8 cellular contexts compared by ENCODE assay signal in the genomic region with DNA sequence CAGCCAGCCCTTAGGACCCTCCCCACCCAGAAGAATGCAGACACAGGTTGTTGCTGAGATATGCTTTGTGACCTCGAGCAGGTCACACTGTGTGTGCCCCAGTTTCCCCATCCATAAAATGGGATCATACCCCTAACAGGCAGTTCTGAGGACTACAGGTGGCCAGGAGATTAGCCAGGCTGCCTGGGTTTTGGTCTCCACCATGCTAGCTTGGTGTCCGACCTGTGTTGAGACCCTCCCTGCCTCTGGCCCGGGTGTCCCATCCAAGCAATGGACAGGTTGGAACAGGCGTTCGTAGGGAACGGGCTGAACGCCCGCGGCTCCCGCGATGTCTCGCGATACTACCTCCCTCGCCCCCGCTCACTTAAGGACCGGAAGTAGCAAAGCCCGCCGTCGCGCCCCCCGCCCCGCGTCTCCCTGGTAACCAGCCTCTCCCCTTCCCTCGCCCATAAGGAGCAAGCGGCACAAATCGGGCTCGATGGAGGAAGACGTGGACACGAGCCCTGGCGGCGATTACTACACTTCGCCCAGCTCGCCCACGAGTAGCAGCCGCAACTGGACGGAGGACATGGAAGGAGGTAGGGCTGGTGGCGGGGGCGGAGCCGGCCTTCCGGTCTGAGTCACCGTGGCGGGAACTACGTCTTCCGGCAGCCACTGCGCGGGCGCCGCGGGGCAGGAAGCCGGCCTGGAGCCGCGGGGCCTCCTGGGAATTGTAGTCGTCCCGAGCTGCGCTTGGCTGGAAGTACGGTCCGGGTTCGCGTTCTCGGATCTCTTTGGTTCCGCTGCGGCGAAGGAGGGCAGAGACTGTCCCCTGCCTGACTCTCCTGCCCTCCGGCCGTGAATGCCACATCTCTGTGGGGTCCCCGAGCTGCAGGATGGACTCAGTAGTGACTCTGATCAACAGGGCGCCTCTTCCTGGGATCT. TPM values are rescaled to one million over a fixed set of nuclear protein-coding genes. Genes with fewer than 3 reads are reported as not detected.
DNase-seq lines count a peak whose midpoint lies in the region; ATAC-seq and TF ChIP-seq lines count a peak whose summit lies in the region.

No MANE protein-coding gene starts in this region.

- peaks cover 14% of the 10 kb centered on the region for H3K4me1 Mint-ChIP-seq in T-helper 1 cell treated with Interleukin-12 subunit alpha and Interleukin-12 subunit beta and Interleukin-4 antibody, amounts not matched to agents 30 μg/mL and 1 μg/mL, for 36 hours (ENCODE audit: low read depth)

- H3K27ac ChIP-seq in angular gyrus (ENCODE audit: low read depth, low read length) (peak overlapping the region; percentile 93), right atrium auricular region (peak overlapping the region; percentile 87 to 89), prostate gland (peak overlapping the region; percentile 85 to 90)

- intact Hi-C loops in prostate gland (cut with DNase I): loop anchor here (5.0 kb wide), 1 partner anchor 32 kb away; no protein-coding TSS in a partner anchor

- POLR2A ChIA-PET in GM10248 (lab: Yijun Ruan, JAX): no interaction called here

- H3K9me3 ChIP-seq in right atrium auricular region: no peaks in the 10 kb centered on the region
- H3K9me3 ChIP-seq in prostate gland: no peaks in the 10 kb centered on the region

- 4% methylated on average over 62 of the region's 67 CpGs for WGBS in prostate gland

- H3K4me3 Mint-ChIP-seq in T-helper 1 cell treated with Interleukin-12 subunit alpha and Interleukin-12 subunit beta and Interleukin-4 antibody, amounts not matched to agents 30 μg/mL and 1 μg/mL, for 36 hours: peak overlapping the region; percentile 95

- no peaks in the 10 kb centered on the region for H3K9me3 Mint-ChIP-seq in T-helper 1 cell treated with Interleukin-12 subunit alpha and Interleukin-12 subunit beta and Interleukin-4 antibody, amounts not matched to agents 30 μg/mL and 1 μg/mL, for 36 hours

- H3K27ac Mint-ChIP-seq in T-helper 1 cell treated with Interleukin-12 subunit alpha and Interleukin-12 subunit beta and Interleukin-4 antibody, amounts not matched to agents 30 μg/mL and 1 μg/mL, for 36 hours: peak overlapping the region; percentile 97

- peaks cover 10% of the 10 kb centered on the region for H3K36me3 Mint-ChIP-seq in T-helper 1 cell treated with Interleukin-12 subunit alpha and Interleukin-12 subunit beta and Interleukin-4 antibody, amounts not matched to agents 30 μg/mL and 1 μg/mL, for 36 hours (ENCODE audit: low read depth)

- peak; percentile 75 for ATAC-seq in HG02623 (IDR thresholded peaks at IDR 0.05; ENCODE audit: unreplicated experiment)

- no peaks in the 10 kb centered on the region for H3K27me3 ChIP-seq in right atrium auricular region
- H3K27me3 ChIP-seq in prostate gland (replicated peaks; ENCODE audit: insufficient read depth): no peaks in the 10 kb centered on the region

- TF ChIP-seq POLR2A in prostate gland (IDR thresholded peaks at IDR 0.05): peak; percentile 38

- TF ChIP-seq CTCF in GM10248 (IDR thresholded peaks at IDR 0.05; ENCODE audit: control extremely low read depth, extremely low read depth, low read depth, missing control alignments) (no peak), right atrium auricular region (IDR thresholded peaks at IDR 0.05) (no peak), prostate gland (IDR thresholded peaks at IDR 0.05) (peak in 1 of 4 experiments; percentile 19)

- H3K4me1 ChIP-seq in right atrium auricular region: peaks cover 0 to 45% of the 10 kb centered on the region in 2 donors
- peaks cover 14% of the 10 kb centered on the region for H3K4me1 ChIP-seq in prostate gland (replicated peaks)

- CTCF ChIA-PET in GM10248 (lab: Yijun Ruan, JAX): interaction anchor here (1.0 to 1.4 kb wide), 4 partner anchors 60 to 130 kb away, joined by 3 read pairs; no protein-coding TSS in a partner anchor

- H3K36me3 ChIP-seq in right atrium auricular region (peaks cover 63% of the 10 kb centered on the region), prostate gland (no peaks in the 10 kb centered on the region)

- DNase-seq in GM10248 (ENCODE audit: extremely low spot score) (peak; percentile 98), NCI-H1417 treated with DMSO at 0.1 percent for 48 hours (lab: John Stamatoyannopoulos, UW) (peak; percentile 85), right atrium auricular region (ENCODE audit: low spot score) (peak; percentile 97), prostate gland (ENCODE audit: low spot score) (peak; percentile 94), ureter (ENCODE audit: low spot score) (peak; percentile 96)

- H3K4me3 ChIP-seq in right atrium auricular region (peak overlapping the region; percentile 35 to 52), prostate gland (peak overlapping the region; percentile 18 to 41)

- no peaks in the 10 kb centered on the region for H3K27me3 Mint-ChIP-seq in T-helper 1 cell treated with Interleukin-12 subunit alpha and Interleukin-12 subunit beta and Interleukin-4 antibody, amounts not matched to agents 30 μg/mL and 1 μg/mL, for 36 hours (ENCODE audit: low read depth)

RNA-seq across cellular contexts. Expression of a gene that starts 45.4 kb away (rescaled TPM):
- total RNA-seq in right atrium auricular region: not detected
- total RNA-seq in prostate gland: 1 to 10 TPM in 1 of 2 donors, under 1 TPM in 1; 0.32 to 1.6 TPM
- total RNA-seq in ureter: not detected

RNA-seq across cellular contexts. Expression of a gene that starts 48.3 kb away (rescaled TPM):
- total RNA-seq in right atrium auricular region (not detected), prostate gland (1 to 10 TPM in 1 of 2 donors, not detected in 1; 1.7 TPM), ureter (not detected)

Comparison
In these comparisons a context has a peak if more than half of its experiments do, and no peak if none do; other contexts are left out.
1. Peak in every context shown above with its lines: DNase-seq, ATAC-seq, H3K4me3 ChIP-seq and H3K27ac ChIP-seq.